17 cellular contexts compared by ENCODE assay signal in the genomic region with DNA sequence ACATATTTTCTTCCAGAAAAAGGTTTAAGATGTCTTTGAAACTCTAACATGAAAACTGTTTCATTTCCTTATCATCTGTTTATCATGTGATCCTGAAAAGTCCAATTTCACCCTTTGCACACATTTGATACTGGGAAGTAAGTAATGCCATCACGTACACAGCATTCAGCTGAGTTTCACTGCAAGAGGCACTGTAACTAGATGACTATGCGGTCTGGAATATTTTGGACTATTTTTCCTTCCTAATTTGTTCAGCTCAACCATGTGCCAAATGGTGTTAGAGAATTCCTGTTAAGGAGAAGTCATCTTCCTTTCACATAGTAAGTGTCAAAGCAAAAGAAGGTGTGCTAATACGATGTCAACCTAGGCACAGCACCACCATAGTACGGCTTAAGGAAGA.
A peak's percentile ranks its signal among the peaks of the same experiment; 100 is the strongest.
DNase-seq lines count a peak whose midpoint lies in the region; TF ChIP-seq lines count a peak whose summit lies in the region.
"Had no signal": no experiment of that assay in that cellular context is flagged by ENCODE, and none has a peak within 500 bp of the region (broad histone marks: within the 10 kb centered on the region; RNA-seq: fewer than 3 reads in every experiment).

No MANE protein-coding gene starts in this region.

- no peak overlapping the region for H3K4me3 Mint-ChIP-seq in mesothelial cell of epicardium
- H3K4me3 Mint-ChIP-seq: activated CD8-positive, alpha-beta T cell treated with anti-CD3 and anti-CD28 coated beads, Interleukin-2, amount 10 ng/mL, durations not matched to agents 7 days and 5 days; central memory CD8-positive, alpha-beta T cell; stimulated activated naive B cell treated with anti-CD40 and anti-IgM and Interleukin-4, amounts not matched to agents 10 μg/mL and 1 μg/mL and 100 μg/mL, for 72 hours had no signal

- peak; percentile 22 for DNase-seq in AG08395 (ENCODE audit: low spot score)
- DNase-seq in erythroblast (lab: John Stamatoyannopoulos, UW): peak in 1 of 2 experiments; percentile 49
- DNase-seq in mesothelial cell of epicardium (ENCODE audit: low spot score in 2 of 2, unreplicated experiment in 2 of 2): no peak
- DNase-seq in ecto neural progenitor cell (ENCODE audit: low spot score): no peak
- no peak for DNase-seq in BE2C
- DNase-seq in NCI-H82 (lab: John Stamatoyannopoulos, UW): no peak
- no peak for DNase-seq in NCI-H345 (lab: John Stamatoyannopoulos, UW)
- DNase-seq: activated CD8-positive, alpha-beta T cell treated with anti-CD3 and anti-CD28 coated beads, Interleukin-2, amount 10 ng/mL, durations not matched to agents 7 days and 5 days; activated effector memory CD4-positive, alpha-beta T cell treated with anti-CD3 and anti-CD28 coated beads, Interleukin-2, amount 50 U/mL, for 16 hours; KG1; NCI-H1694; NCI-H526; stimulated activated naive B cell treated with anti-CD40 and anti-IgM and Interleukin-4, amounts not matched to agents 10 μg/mL and 1 μg/mL and 100 μg/mL, for 72 hours had no signal

- no peaks in the 10 kb centered on the region for H3K9me3 Mint-ChIP-seq in mesothelial cell of epicardium
- H3K9me3 Mint-ChIP-seq: central memory CD8-positive, alpha-beta T cell; stimulated activated naive B cell treated with anti-CD40 and anti-IgM and Interleukin-4, amounts not matched to agents 10 μg/mL and 1 μg/mL and 100 μg/mL, for 72 hours had no signal

- TF ChIP-seq CTCF in mesothelial cell of epicardium (IDR thresholded peaks at IDR 0.05; ENCODE audit: unreplicated experiment): no peak
- TF ChIP-seq CTCF in BE2C (IDR thresholded peaks at IDR 0.05; ENCODE audit: low read depth, low read length): no peak

- H3K36me3 ChIP-seq in KOPT-K1 (ENCODE audit: insufficient read depth, low read length): peaks cover 9% of the 10 kb centered on the region
- no peaks in the 10 kb centered on the region; the same call in 1 of the 2 replicates for H3K36me3 ChIP-seq in BE2C
- H3K36me3 ChIP-seq: BLaER1 had no signal

- H3K27ac ChIP-seq in KOPT-K1 (ENCODE audit: low read depth, low read length, poor library complexity, severe bottlenecking): peak overlapping the region; percentile 48
- H3K27ac ChIP-seq: BLaER1, epithelial cell of prostate had no signal

- H3K9me3 ChIP-seq in KOPT-K1 (ENCODE audit: insufficient read depth, low read length, poor library complexity, severe bottlenecking) (no peaks in the 10 kb centered on the region), BE2C (no peaks in the 10 kb centered on the region)
- H3K9me3 ChIP-seq: BLaER1 had no signal

- peak overlapping the region; percentile 38 for H3K27ac Mint-ChIP-seq in mesothelial cell of epicardium
- H3K27ac Mint-ChIP-seq: activated CD8-positive, alpha-beta T cell treated with anti-CD3 and anti-CD28 coated beads, Interleukin-2, amount 10 ng/mL, durations not matched to agents 7 days and 5 days; stimulated activated naive B cell treated with anti-CD40 and anti-IgM and Interleukin-4, amounts not matched to agents 10 μg/mL and 1 μg/mL and 100 μg/mL, for 72 hours had no signal

- peaks cover 3% of the 10 kb centered on the region for H3K36me3 Mint-ChIP-seq in mesothelial cell of epicardium
- H3K36me3 Mint-ChIP-seq: stimulated activated naive B cell treated with anti-CD40 and anti-IgM and Interleukin-4, amounts not matched to agents 10 μg/mL and 1 μg/mL and 100 μg/mL, for 72 hours had no signal

- no peaks in the 10 kb centered on the region for H3K27me3 Mint-ChIP-seq in mesothelial cell of epicardium (ENCODE audit: low read depth)

- H3K4me3 ChIP-seq in BE2C (ENCODE audit: low read depth, low read length): no peak overlapping the region
- H3K4me3 ChIP-seq: BLaER1 had no signal

- peaks cover 41% of the 10 kb centered on the region for H3K4me1 Mint-ChIP-seq in mesothelial cell of epicardium
- H3K4me1 Mint-ChIP-seq: central memory CD8-positive, alpha-beta T cell had no signal

- TF ChIP-seq POLR2A in erythroblast (IDR thresholded peaks at IDR 0.05; ENCODE audit: low read length): peak; percentile 22

- H3K27me3 ChIP-seq in BE2C: no peaks in the 10 kb centered on the region
- H3K27me3 ChIP-seq: BLaER1 had no signal

- peaks cover 25% of the 10 kb centered on the region for H3K4me1 ChIP-seq in BE2C
